ENCODE assay signal across 15 cellular contexts in the genomic region with DNA sequence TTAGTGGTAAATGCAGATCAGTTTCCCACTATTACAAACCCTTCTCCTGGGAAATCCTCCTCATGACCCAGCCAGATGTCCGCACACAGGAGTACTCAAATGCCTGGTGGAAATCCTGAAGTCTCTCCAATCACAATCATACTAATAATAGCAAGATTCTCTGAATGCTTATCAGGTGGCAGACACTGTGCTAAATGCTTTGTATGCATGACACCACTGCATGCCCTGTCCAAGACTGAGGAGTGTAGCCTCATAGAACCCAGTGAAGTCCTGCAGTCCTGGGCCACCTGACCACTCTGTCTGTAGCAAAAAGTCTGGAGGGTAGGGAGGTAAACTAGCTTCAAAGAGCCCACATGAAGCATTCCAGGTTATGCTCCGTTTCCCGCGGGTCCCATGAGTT.
DNase-seq lines count a peak whose midpoint lies in the region; ATAC-seq and TF ChIP-seq lines count a peak whose summit lies in the region.
"Had no signal": no experiment of that assay in that cellular context is flagged by ENCODE, and none has a peak within 500 bp of the region (broad histone marks: within the 10 kb centered on the region; RNA-seq: fewer than 3 reads in every experiment).

No MANE protein-coding gene starts in this region.

- H3K36me3 Mint-ChIP-seq in immature natural killer cell = no peaks in the 10 kb centered on the region
- H3K36me3 Mint-ChIP-seq: CD14-positive monocyte; CD8-positive, alpha-beta T cell had no signal

- ATAC-seq in Right ventricle myocardium inferior = peak; percentile 97
- ATAC-seq in heart right ventricle = peak; percentile 74 to 97 (median 90)
- peak; percentile 7 for ATAC-seq in left lobe of liver
- ATAC-seq in GM21367 (IDR thresholded peaks at IDR 0.05; ENCODE audit: unreplicated experiment) = no peak
- ATAC-seq: CD8-positive, alpha-beta T cell had no signal

- H3K4me3 Mint-ChIP-seq in immature natural killer cell = no peak overlapping the region
- H3K4me3 Mint-ChIP-seq: CD14-positive monocyte; CD8-positive, alpha-beta T cell; HFFc6 had no signal

- H3K9me3 ChIP-seq in right atrium auricular region = no peaks in the 10 kb centered on the region
- H3K9me3 ChIP-seq in heart right ventricle = no peaks in the 10 kb centered on the region

- TF ChIP-seq CTCF in right atrium auricular region (IDR thresholded peaks at IDR 0.05) (no peak), heart right ventricle (IDR thresholded peaks at IDR 0.05) (no peak)

- H3K4me3 ChIP-seq in right atrium auricular region (no peak overlapping the region), heart right ventricle (no peak overlapping the region)

- H3K36me3 ChIP-seq in right atrium auricular region (no peaks in the 10 kb centered on the region), heart right ventricle (no peaks in the 10 kb centered on the region)

- H3K27me3 Mint-ChIP-seq in immature natural killer cell (ENCODE audit: low read depth in 3 of 3) = no peaks in the 10 kb centered on the region

- WGBS in heart right ventricle, 2 donors = 51 to 60% methylated on average over 4 of the region's 4 CpGs

- no peaks in the 10 kb centered on the region for H3K4me1 Mint-ChIP-seq in immature natural killer cell
- H3K4me1 Mint-ChIP-seq: CD14-positive monocyte had no signal

- intact Hi-C loops in Right ventricle myocardium inferior (cut with DNase I) = loop anchor here (10.0 kb wide), 1 partner anchor 95 kb away; no protein-coding TSS in a partner anchor
- intact Hi-C loops in heart right ventricle (cut with DNase I) = no loop called here

- peaks cover 0 to 4% (median 0%) of the 10 kb centered on the region in 6 donors for H3K9me3 Mint-ChIP-seq in immature natural killer cell
- H3K9me3 Mint-ChIP-seq: HFFc6 had no signal

- no peaks in the 10 kb centered on the region for H3K4me1 ChIP-seq in right atrium auricular region
- peaks cover 0 to 7% (median 0%) of the 10 kb centered on the region in 9 donors for H3K4me1 ChIP-seq in heart right ventricle

- H3K27ac ChIP-seq in right atrium auricular region (peak overlapping the region in 1 of 2 donors; percentile 32), heart right ventricle (peak overlapping the region in 1 of 10 donors; percentile 30)
- H3K27ac ChIP-seq: 22Rv1 had no signal

- DNase-seq in Right ventricle myocardium inferior (ENCODE audit: missing footprints) (no peak), right atrium auricular region (ENCODE audit: low spot score) (no peak), heart right ventricle (peak in 1 of 2 donors; percentile 9), left lobe of liver (ENCODE audit: low spot score) (no peak), immature natural killer cell (no peak)
- no peak for DNase-seq in stimulated activated CD4-positive, alpha-beta T cell treated with anti-CD3 and anti-CD28 coated beads, Interleukin-1b, Interleukin-23, amount 100 ng/mL, for 48 hours
- DNase-seq: CD8-positive, alpha-beta T cell; COR-L47; DND-41; GDM1; HCEC 1CT; HFFc6 had no signal

- no peak overlapping the region for H3K27ac Mint-ChIP-seq in immature natural killer cell
- H3K27ac Mint-ChIP-seq: CD14-positive monocyte; CD8-positive, alpha-beta T cell; HFFc6 had no signal

- H3K27me3 ChIP-seq in right atrium auricular region = no peaks in the 10 kb centered on the region
- no peaks in the 10 kb centered on the region for H3K27me3 ChIP-seq in heart right ventricle
